In genomic region chr14:49692191-49692757, GRCh38 we compare ENCODE assay signal across 9 cellular contexts. TPM values are rescaled to one million over a fixed set of nuclear protein-coding genes. Genes with fewer than 3 reads are reported as not detected.
A peak's percentile ranks its signal among the peaks of the same experiment; 100 is the strongest.
DNase-seq lines count a peak whose midpoint lies in the region; ATAC-seq and TF ChIP-seq lines count a peak whose summit lies in the region.
"Had no signal": no experiment of that assay in that cellular context is flagged by ENCODE, and none has a peak within 500 bp of the region (broad histone marks: within the 10 kb centered on the region; RNA-seq: fewer than 3 reads in every experiment).

No MANE protein-coding gene starts in this region.

- H3K4me3 ChIP-seq in adipocyte (ENCODE audit: low read length): peak overlapping the region; percentile 91
- H3K4me3 ChIP-seq in left lung: peak overlapping the region; percentile 53 to 61

- H3K36me3 ChIP-seq in adipocyte (ENCODE audit: control insufficient read depth, insufficient read depth, low read length, severe bottlenecking) (peaks cover 2% of the 10 kb centered on the region), left lung (no peaks in the 10 kb centered on the region)

- ATAC-seq in left lung (peak; percentile 4), GM18498 (IDR thresholded peaks at IDR 0.05; ENCODE audit: unreplicated experiment) (no peak), HG03565 (IDR thresholded peaks at IDR 0.05; ENCODE audit: unreplicated experiment) (no peak)

- peak overlapping the region; percentile 78 for H3K4me3 Mint-ChIP-seq in T-helper 2 cell treated with Interferon-gamma antibody and Interleukin-4, amounts not matched to agents 5 μg/mL and 100 μg/mL, for 36 hours

- H3K36me3 Mint-ChIP-seq in T-helper 2 cell treated with Interferon-gamma antibody and Interleukin-4, amounts not matched to agents 5 μg/mL and 100 μg/mL, for 36 hours (ENCODE audit: low read depth): peaks cover 2% of the 10 kb centered on the region

- intact Hi-C loops in left lung (cut with DNase I): no loop called here

- H3K4me1 ChIP-seq in adipocyte (ENCODE audit: control insufficient read depth, insufficient read depth, low read length) (peaks cover 12% of the 10 kb centered on the region), left lung (peaks cover 0 to 24% of the 10 kb centered on the region in 2 donors)

- TF ChIP-seq CTCF in left lung (IDR thresholded peaks at IDR 0.05): no peak

- H3K27me3 ChIP-seq in adipocyte (replicated peaks; ENCODE audit: control insufficient read depth, insufficient read depth, low read length) (no peaks in the 10 kb centered on the region), left lung (no peaks in the 10 kb centered on the region)

- DNase-seq in T-helper 2 cell treated with Interferon-gamma antibody and Interleukin-4, amounts not matched to agents 5 μg/mL and 100 μg/mL, for 36 hours (ENCODE audit: low spot score): no peak
- DNase-seq in T-helper 2 cell (no peak), adipocyte (ENCODE audit: low read depth) (no peak), left lung (no peak), iPS-NIHi7 (ENCODE audit: extremely low spot score) (no peak)
- DNase-seq: NCI-H1436 treated with DMSO at 0.1 percent for 48 hours had no signal

- no peaks in the 10 kb centered on the region for H3K9me3 Mint-ChIP-seq in T-helper 2 cell treated with Interferon-gamma antibody and Interleukin-4, amounts not matched to agents 5 μg/mL and 100 μg/mL, for 36 hours

- H3K27ac ChIP-seq in left lung: peak overlapping the region; percentile 88 to 97
- peak overlapping the region; percentile 80 for H3K27ac ChIP-seq in temporal lobe (ENCODE audit: low read depth, low read length)

- no peaks in the 10 kb centered on the region for H3K9me3 ChIP-seq in adipocyte (ENCODE audit: control insufficient read depth, low read length)
- no peaks in the 10 kb centered on the region for H3K9me3 ChIP-seq in left lung

- no peaks in the 10 kb centered on the region for H3K27me3 Mint-ChIP-seq in T-helper 2 cell treated with Interferon-gamma antibody and Interleukin-4, amounts not matched to agents 5 μg/mL and 100 μg/mL, for 36 hours (ENCODE audit: low read depth)

- H3K4me1 Mint-ChIP-seq in T-helper 2 cell treated with Interferon-gamma antibody and Interleukin-4, amounts not matched to agents 5 μg/mL and 100 μg/mL, for 36 hours (ENCODE audit: low read depth): peaks cover 31% of the 10 kb centered on the region

- H3K9ac ChIP-seq in adipocyte (ENCODE audit: low read length): peak overlapping the region; percentile 96

- peak overlapping the region; percentile 80 for H3K27ac Mint-ChIP-seq in T-helper 2 cell treated with Interferon-gamma antibody and Interleukin-4, amounts not matched to agents 5 μg/mL and 100 μg/mL, for 36 hours

RNA-seq across cellular contexts. Expression of gene KLHDC1, which starts 0.6 kb away (rescaled TPM):
- total RNA-seq in left lung (1 to 10 TPM; 3.5 to 5.6 TPM), temporal lobe (14.0 TPM)

RNA-seq across cellular contexts. Expression of gene POLE2, which starts 4.3 kb away (rescaled TPM):
- total RNA-seq in left lung (1 to 10 TPM; 6.4 to 8.2 TPM), temporal lobe (5.2 TPM)

RNA-seq across cellular contexts. Expression of gene DNAAF2, which starts 57.2 kb away (rescaled TPM):
- total RNA-seq in left lung (1 to 10 TPM; 5.4 to 6.8 TPM), temporal lobe (13.0 TPM)
